14 cellular contexts compared by ENCODE assay signal in the genomic region with DNA sequence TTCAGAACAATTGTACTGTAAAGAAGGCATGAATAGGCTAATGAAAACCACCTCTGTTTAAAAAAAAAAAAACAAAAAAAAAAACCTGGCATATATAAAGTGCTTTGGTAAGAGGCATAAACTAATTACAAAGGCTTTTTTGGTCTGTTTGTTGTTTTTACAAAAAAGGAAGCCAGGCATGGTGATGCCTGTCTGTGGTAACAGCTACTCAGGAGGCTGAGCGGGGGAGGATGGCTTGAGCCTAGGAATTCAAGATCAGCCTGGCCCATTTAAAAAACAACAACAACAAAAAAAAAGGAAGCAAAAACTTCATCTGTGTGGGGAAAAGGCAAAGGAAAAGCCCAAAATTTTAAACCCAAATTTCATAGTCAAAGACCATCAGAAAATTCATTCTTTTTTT. TPM values are rescaled to one million over a fixed set of nuclear protein-coding genes. Genes with fewer than 3 reads are reported as not detected.
DNase-seq lines count a peak whose midpoint lies in the region; ATAC-seq and TF ChIP-seq lines count a peak whose summit lies in the region.
"Had no signal": no experiment of that assay in that cellular context is flagged by ENCODE, and none has a peak within 500 bp of the region (broad histone marks: within the 10 kb centered on the region; RNA-seq: fewer than 3 reads in every experiment).

No MANE protein-coding gene starts in this region.

- peaks cover 38% of the 10 kb centered on the region for H3K4me1 Mint-ChIP-seq in memory B cell
- H3K4me1 Mint-ChIP-seq: activated naive CD4-positive, alpha-beta T cell treated with anti-CD3 and anti-CD28 coated beads, Interleukin-2, amount 10 ng/mL, durations not matched to agents 7 days and 5 days had no signal

- peak overlapping the region; percentile 32 for H3K4me3 ChIP-seq in DOHH2 (ENCODE audit: low read length)
- no peak overlapping the region for H3K4me3 ChIP-seq in astrocyte of the cerebellum (ENCODE audit: low read depth, low read length)
- H3K4me3 ChIP-seq: suprapubic skin had no signal

- ATAC-seq in memory B cell (ENCODE audit: low read depth): peak; percentile 55
- no peak for ATAC-seq in GM21515 (IDR thresholded peaks at IDR 0.05; ENCODE audit: unreplicated experiment)
- ATAC-seq: activated CD4-positive, alpha-beta T cell treated with anti-CD3 and anti-CD28 coated beads for 36 hours; sciatic nerve had no signal

- in situ Hi-C loops in astrocyte of the cerebellum (cut with HindIII; ENCODE audit: low sequenced_read_pairs): no loop called here

- peak overlapping the region; percentile 65 for H3K4me3 Mint-ChIP-seq in memory B cell
- H3K4me3 Mint-ChIP-seq: activated CD4-positive, alpha-beta T cell treated with anti-CD3 and anti-CD28 coated beads for 36 hours; activated naive CD4-positive, alpha-beta T cell treated with anti-CD3 and anti-CD28 coated beads, Interleukin-2, amount 10 ng/mL, durations not matched to agents 7 days and 5 days had no signal

- no peaks in the 10 kb centered on the region; the same call in 1 of the 2 replicates for H3K36me3 ChIP-seq in DOHH2 (ENCODE audit: control insufficient read depth, low read length)
- H3K36me3 ChIP-seq: suprapubic skin had no signal

- no peaks in the 10 kb centered on the region for H3K27me3 Mint-ChIP-seq in memory B cell
- H3K27me3 Mint-ChIP-seq: activated naive CD4-positive, alpha-beta T cell treated with anti-CD3 and anti-CD28 coated beads, Interleukin-2, amount 10 ng/mL, durations not matched to agents 7 days and 5 days had no signal

- H3K4me1 ChIP-seq in DOHH2 (ENCODE audit: control insufficient read depth, low read length): peaks cover 100% of the 10 kb centered on the region

- H4K20me1 ChIP-seq in DOHH2 (ENCODE audit: control insufficient read depth, insufficient read depth, low read depth, low read length): no peaks in the 10 kb centered on the region

- H3K9me2 ChIP-seq in DOHH2 (replicated peaks; ENCODE audit: control insufficient read depth, low read length): no peaks in the 10 kb centered on the region

- H3K27me3 ChIP-seq in DOHH2 (ENCODE audit: control insufficient read depth, low read length): no peaks in the 10 kb centered on the region
- H3K27me3 ChIP-seq: suprapubic skin had no signal

- peaks cover 35% of the 10 kb centered on the region for H3F3A ChIP-seq in DOHH2 (ENCODE audit: control insufficient read depth, insufficient read depth)

- peaks cover 94% of the 10 kb centered on the region for H3K79me2 ChIP-seq in DOHH2 (ENCODE audit: control insufficient read depth, low read length)

- H3K9me3 Mint-ChIP-seq in memory B cell: no peaks in the 10 kb centered on the region
- H3K9me3 Mint-ChIP-seq: activated naive CD4-positive, alpha-beta T cell treated with anti-CD3 and anti-CD28 coated beads, Interleukin-2, amount 10 ng/mL, durations not matched to agents 7 days and 5 days had no signal

- H3K9me3 ChIP-seq in DOHH2 (ENCODE audit: control insufficient read depth, insufficient read depth, low read length): no peaks in the 10 kb centered on the region
- H3K9me3 ChIP-seq: suprapubic skin had no signal

- no peak for TF ChIP-seq CTCF in DOHH2 (IDR thresholded peaks at IDR 0.05; ENCODE audit: low read depth, low read length, poor library complexity, severe bottlenecking)
- TF ChIP-seq CTCF in astrocyte of the cerebellum (IDR thresholded peaks at IDR 0.05; ENCODE audit: low read depth, low read length, missing control alignments): no peak

- peak overlapping the region; percentile 96 for H3K27ac ChIP-seq in DOHH2 (ENCODE audit: low read depth, low read length)
- H3K27ac ChIP-seq: suprapubic skin had no signal

- DNase-seq in M059J (ENCODE audit: low read depth): peak; percentile 46
- peak; percentile 11 for DNase-seq in astrocyte of the cerebellum (ENCODE audit: low read depth)
- DNase-seq in memory B cell (ENCODE audit: low spot score in 2 of 2): no peak
- no peak for DNase-seq in mucosa of gallbladder (ENCODE audit: low spot score)
- no peak for DNase-seq in NCI-H1694 treated with DMSO at 0.1 percent for 48 hours (lab: John Stamatoyannopoulos, UW)
- DNase-seq in activated T-cell treated with anti-CD3 and anti-CD28 coated beads, Interleukin-2, amount 50 U/mL, for 1 hour: no peak
- DNase-seq: activated CD4-positive, alpha-beta T cell treated with anti-CD3 and anti-CD28 coated beads for 36 hours; activated naive CD4-positive, alpha-beta T cell treated with anti-CD3 and anti-CD28 coated beads, Interleukin-2, amount 10 ng/mL, durations not matched to agents 7 days and 5 days; GOT3; midbrain had no signal

- peaks cover 2% of the 10 kb centered on the region for H3K36me3 Mint-ChIP-seq in memory B cell
- H3K36me3 Mint-ChIP-seq: activated naive CD4-positive, alpha-beta T cell treated with anti-CD3 and anti-CD28 coated beads, Interleukin-2, amount 10 ng/mL, durations not matched to agents 7 days and 5 days had no signal

- H3K4me2 ChIP-seq in DOHH2 (ENCODE audit: low read length): peak overlapping the region; percentile 59

- peak overlapping the region; percentile 87 for H3K27ac Mint-ChIP-seq in memory B cell
- H3K27ac Mint-ChIP-seq: activated CD4-positive, alpha-beta T cell treated with anti-CD3 and anti-CD28 coated beads for 36 hours; activated naive CD4-positive, alpha-beta T cell treated with anti-CD3 and anti-CD28 coated beads, Interleukin-2, amount 10 ng/mL, durations not matched to agents 7 days and 5 days had no signal

RNA-seq across cellular contexts. Expression of a gene that starts 47.0 kb away (rescaled TPM):
- 7.1 and 13.9 TPM in 2 replicates for total RNA-seq in M059J (2014; rRNA removed; shearing (Covaris generic))
- total RNA-seq in mucosa of gallbladder: 70.6 TPM

RNA-seq across cellular contexts. Expression of a gene that starts 47.5 kb away (rescaled TPM):
- total RNA-seq in M059J (2014; rRNA removed; shearing (Covaris generic)): 0.25 TPM in 1 of 2 replicates, not detected in the other
- total RNA-seq in mucosa of gallbladder: 1.8 TPM

Comparison
In these comparisons a context has a peak if more than half of its experiments do, and no peak if none do; other contexts are left out.
1. DNase-seq: peak in M059J (single experiment) and astrocyte of the cerebellum (single experiment); none in memory B cell (0 of 2), mucosa of gallbladder (single experiment), NCI-H1694 treated with DMSO at 0.1 percent for 48 hours (single experiment) and activated T-cell treated with anti-CD3 and anti-CD28 coated beads, Interleukin-2, amount 50 U/mL, for 1 hour (single experiment).